Comparison of ENCODE assay signal across 8 cellular contexts in the genomic region with DNA sequence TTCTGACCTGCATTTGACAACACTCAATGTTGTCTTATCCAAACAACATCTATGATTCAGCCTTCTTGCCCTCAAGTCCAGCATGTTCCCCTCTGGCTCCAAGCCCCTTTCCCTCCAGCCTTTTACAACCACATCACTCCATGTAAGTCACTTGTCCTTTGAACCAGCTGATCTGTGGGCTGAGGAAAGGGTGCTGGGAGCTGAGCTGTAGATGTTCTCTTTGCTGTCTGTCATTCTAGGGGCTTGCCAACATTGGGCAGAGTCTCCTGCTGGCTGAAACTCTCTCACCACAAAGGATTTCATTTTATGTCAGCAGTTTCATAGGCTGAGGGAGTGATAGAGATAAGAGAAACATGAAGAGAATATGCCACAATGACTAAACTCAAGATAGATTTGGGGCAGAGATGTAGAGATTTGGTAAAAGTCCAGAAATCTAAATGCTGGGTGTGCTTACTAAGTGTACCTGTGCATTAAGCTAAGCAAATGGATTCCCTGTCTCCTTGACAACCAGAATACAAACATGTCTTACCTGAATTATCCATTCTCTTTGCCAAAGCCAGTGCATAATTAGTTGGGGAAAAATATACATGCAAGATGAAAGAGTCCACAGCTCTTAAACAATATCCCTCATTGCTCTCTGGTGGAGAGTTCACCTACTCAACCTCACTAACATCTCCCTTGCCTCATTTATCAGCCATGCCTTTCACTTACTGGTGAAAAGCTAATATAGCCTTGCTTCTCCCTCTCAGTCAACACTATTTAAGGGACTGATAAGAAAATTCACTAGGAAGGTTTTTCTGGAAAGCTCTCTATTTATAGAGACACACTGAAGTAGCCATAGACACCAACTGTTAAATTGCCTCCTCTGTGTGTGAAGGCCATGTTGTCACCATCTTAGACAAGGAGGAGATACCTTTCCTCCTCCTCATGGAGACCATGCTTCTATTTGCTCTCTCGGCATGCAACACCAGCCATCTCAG.
A peak's percentile ranks its signal among the peaks of the same experiment; 100 is the strongest.
DNase-seq lines count a peak whose midpoint lies in the region; ATAC-seq, FAIRE-seq and TF ChIP-seq lines count a peak whose summit lies in the region.

No MANE protein-coding gene starts in this region.

- ATAC-seq in GM19438 (IDR thresholded peaks at IDR 0.05; ENCODE audit: low read depth, unreplicated experiment) (peak; percentile 73), HG03558 (IDR thresholded peaks at IDR 0.05; ENCODE audit: extremely low read depth, unreplicated experiment) (peak; percentile 77)
- ATAC-seq in CD4-positive, alpha-beta T cell (ENCODE audit: poor library complexity), result no peak

- no peak overlapping the region for H3K4me3 ChIP-seq in bronchial epithelial cell (ENCODE audit: low read depth, low read length)

- H3K27me3 Mint-ChIP-seq in CD4-positive, alpha-beta T cell, result no peaks in the 10 kb centered on the region

- no peaks in the 10 kb centered on the region for H3K36me3 Mint-ChIP-seq in CD4-positive, alpha-beta T cell (ENCODE audit: low read depth)

- in situ Hi-C loops in G401 (cut with HindIII; ENCODE audit: low sequenced_read_pairs), result no loop called here

- DNase-seq in DMS153 (lab: John Stamatoyannopoulos, UW) (peak; percentile 28), bronchial epithelial cell (ENCODE audit: low read depth) (peak; percentile 45), G401 (ENCODE audit: low spot score) (no peak), NCI-H1436 (lab: John Stamatoyannopoulos, UW) (no peak), RCC 7860 (ENCODE audit: low spot score) (no peak)
- no peak for DNase-seq in CD4-positive, alpha-beta T cell

- H3K4me1 Mint-ChIP-seq in CD4-positive, alpha-beta T cell (ENCODE audit: low read depth), result peaks cover 20% of the 10 kb centered on the region

- no peak overlapping the region for H3K27ac ChIP-seq in CD4-positive, alpha-beta T cell (ENCODE audit: low read depth, low read length)

- FAIRE-seq in bronchial epithelial cell (lab: Jason Lieb, UNC), result no peak
- no peak for FAIRE-seq in RCC 7860 (lab: Jason Lieb, UNC)

- no peak overlapping the region for H3K27ac Mint-ChIP-seq in CD4-positive, alpha-beta T cell

- no peaks in the 10 kb centered on the region for H3K36me3 ChIP-seq in bronchial epithelial cell (ENCODE audit: control insufficient read depth, insufficient read depth, low read length)

- intact Hi-C loops in CD4-positive, alpha-beta T cell (cut with DNase I, micrococcal nuclease), result no loop called here

- POLR2A ChIA-PET in CD4-positive, alpha-beta T cell (lab: Charles Lee), result no interaction called here

- no peaks in the 10 kb centered on the region for H3K9me3 Mint-ChIP-seq in CD4-positive, alpha-beta T cell

- H3K9me3 ChIP-seq in CD4-positive, alpha-beta T cell (ENCODE audit: control insufficient read depth, low read length), result no peaks in the 10 kb centered on the region

- no peak overlapping the region for H3K4me3 Mint-ChIP-seq in CD4-positive, alpha-beta T cell

- no peak for TF ChIP-seq CTCF in bronchial epithelial cell (IDR thresholded peaks at IDR 0.05; ENCODE audit: insufficient read depth, low read length, severe bottlenecking)
- TF ChIP-seq CTCF in CD4-positive, alpha-beta T cell (IDR thresholded peaks at IDR 0.05), result no peak

- CTCF ChIA-PET in CD4-positive, alpha-beta T cell (lab: Charles Lee), result no interaction called here

- H3K27me3 ChIP-seq in bronchial epithelial cell (ENCODE audit: control insufficient read depth, insufficient read depth, low read length), result no peaks in the 10 kb centered on the region
- H3K27me3 ChIP-seq in CD4-positive, alpha-beta T cell (ENCODE audit: control insufficient read depth, insufficient read depth, low read length), result no peaks in the 10 kb centered on the region

Comparison
In these comparisons a context has a peak if more than half of its experiments do, and no peak if none do; other contexts are left out.
1. DNase-seq: peak in DMS153 (single experiment) and bronchial epithelial cell (single experiment); none in G401 (single experiment), NCI-H1436 (single experiment), CD4-positive, alpha-beta T cell (0 of 10) and RCC 7860 (single experiment).